In the genomic region with DNA sequence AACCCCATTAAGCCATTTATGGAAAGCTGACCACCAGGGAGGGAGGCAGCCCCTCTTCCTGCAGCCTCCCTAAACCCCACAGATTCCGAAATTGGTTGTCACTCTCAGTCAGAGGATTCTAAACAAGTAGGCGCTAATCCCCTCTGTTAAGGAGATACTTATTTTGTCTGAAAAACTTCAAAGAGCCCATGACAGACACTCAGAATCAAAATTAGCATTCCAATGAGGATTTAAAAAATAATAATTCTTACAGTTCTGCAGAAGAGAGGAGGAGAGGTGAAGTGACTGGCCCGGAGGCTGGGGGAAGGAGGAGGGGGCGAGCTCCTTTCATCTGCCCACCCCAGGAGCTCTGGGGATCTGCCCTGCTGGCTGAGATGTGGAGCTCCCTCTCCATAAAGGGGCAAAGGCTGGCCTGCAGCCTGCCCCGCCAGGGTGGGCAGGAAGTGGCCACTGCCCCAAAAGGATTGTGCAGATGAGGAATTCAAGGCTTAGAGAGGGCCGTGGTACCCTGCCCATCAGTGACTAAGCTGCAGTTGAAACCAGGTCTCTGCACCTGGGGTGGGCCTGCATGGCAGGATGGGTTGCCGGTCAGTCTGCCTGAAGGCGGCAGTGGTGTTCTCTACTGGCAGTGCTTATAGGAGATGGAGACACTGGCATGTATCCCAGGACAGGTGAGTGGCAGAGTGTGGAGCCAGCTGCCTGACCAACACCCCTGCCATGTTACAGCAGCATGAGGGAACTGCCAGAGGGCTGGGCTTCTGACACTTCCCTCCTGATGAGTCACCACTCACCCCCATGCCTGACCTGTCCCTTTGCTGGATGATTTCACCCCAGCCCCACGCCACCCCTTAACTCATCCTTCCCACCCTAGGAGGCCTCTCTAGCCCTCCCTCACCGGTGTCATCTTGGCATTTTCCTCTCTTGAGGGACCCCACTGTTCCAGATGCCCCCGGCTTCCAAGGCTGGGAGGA, we compare ENCODE assay signal across 2 cellular contexts.
TF ChIP-seq lines count a peak whose summit lies in the region.

No MANE protein-coding gene starts in this region.

TF ChIP-seq in HCT116, 20 proteins besides CTCF, POLR2A, EP300 and RAD21:
- TF ChIP-seq SP1 (IDR thresholded peaks at IDR 0.05; ENCODE audit: low read depth): no peak
- TF ChIP-seq, protein P1, sequence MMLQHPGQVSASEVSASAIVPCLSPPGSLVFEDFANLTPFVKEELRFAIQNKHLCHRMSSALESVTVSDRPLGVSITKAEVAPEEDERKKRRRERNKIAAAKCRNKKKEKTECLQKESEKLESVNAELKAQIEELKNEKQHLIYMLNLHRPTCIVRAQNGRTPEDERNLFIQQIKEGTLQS (IDR thresholded peaks at IDR 0.05): no peak

TF ChIP-seq in H1, 55 proteins besides CTCF, POLR2A, EP300 and RAD21:
- no peak for TF ChIP-seq YY1 (IDR thresholded peaks at IDR 0.05; ENCODE audit: low read depth, low read length)
- TF ChIP-seq SP2 (IDR thresholded peaks at IDR 0.05; ENCODE audit: low read length): no peak
- TF ChIP-seq NANOG (IDR thresholded peaks at IDR 0.05; ENCODE audit: insufficient read depth, low read depth, low read length, poor library complexity, severe bottlenecking): no peak
- no peak for TF ChIP-seq HDAC6 (IDR thresholded peaks at IDR 0.05; ENCODE audit: low read depth, low read length)
- no peak for TF ChIP-seq CREB1 (IDR thresholded peaks at IDR 0.05)
- no peak for TF ChIP-seq ZNF274 (IDR thresholded peaks at IDR 0.05; ENCODE audit: borderline replicate concordance, extremely low read depth, low read length)
- TF ChIP-seq SP4 (IDR thresholded peaks at IDR 0.05; ENCODE audit: low read length): no peak
- no peak for TF ChIP-seq TBP (IDR thresholded peaks at IDR 0.05; ENCODE audit: low read depth, low read length)
- no peak for TF ChIP-seq RBBP5 (IDR thresholded peaks at IDR 0.05; ENCODE audit: borderline replicate concordance, low read depth, low read length)
- TF ChIP-seq TAF1 (IDR thresholded peaks at IDR 0.05; ENCODE audit: low read depth, low read length): no peak
- TF ChIP-seq, protein P2, sequence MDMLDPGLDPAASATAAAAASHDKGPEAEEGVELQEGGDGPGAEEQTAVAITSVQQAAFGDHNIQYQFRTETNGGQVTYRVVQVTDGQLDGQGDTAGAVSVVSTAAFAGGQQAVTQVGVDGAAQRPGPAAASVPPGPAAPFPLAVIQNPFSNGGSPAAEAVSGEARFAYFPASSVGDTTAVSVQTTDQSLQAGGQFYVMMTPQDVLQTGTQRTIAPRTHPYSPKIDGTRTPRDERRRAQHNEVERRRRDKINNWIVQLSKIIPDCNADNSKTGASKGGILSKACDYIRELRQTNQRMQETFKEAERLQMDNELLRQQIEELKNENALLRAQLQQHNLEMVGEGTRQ (IDR thresholded peaks at IDR 0.05; ENCODE audit: low read length): no peak
- no peak for TF ChIP-seq POU5F1 (IDR thresholded peaks at IDR 0.05; ENCODE audit: low read depth, low read length)
- TF ChIP-seq CTBP2 (IDR thresholded peaks at IDR 0.05; ENCODE audit: borderline replicate concordance, insufficient read depth, insufficient read length, low read length): no peak
- TF ChIP-seq JUND (IDR thresholded peaks at IDR 0.05; ENCODE audit: low read length): no peak
- TF ChIP-seq, protein P1 (IDR thresholded peaks at IDR 0.05; ENCODE audit: insufficient read depth, low read depth, low read length): no peak
- TF ChIP-seq HDAC2 (IDR thresholded peaks at IDR 0.05; ENCODE audit: borderline replicate concordance in 1 of 2, low read depth in 2 of 2, low read length in 2 of 2): no peak
